In the genomic region with DNA sequence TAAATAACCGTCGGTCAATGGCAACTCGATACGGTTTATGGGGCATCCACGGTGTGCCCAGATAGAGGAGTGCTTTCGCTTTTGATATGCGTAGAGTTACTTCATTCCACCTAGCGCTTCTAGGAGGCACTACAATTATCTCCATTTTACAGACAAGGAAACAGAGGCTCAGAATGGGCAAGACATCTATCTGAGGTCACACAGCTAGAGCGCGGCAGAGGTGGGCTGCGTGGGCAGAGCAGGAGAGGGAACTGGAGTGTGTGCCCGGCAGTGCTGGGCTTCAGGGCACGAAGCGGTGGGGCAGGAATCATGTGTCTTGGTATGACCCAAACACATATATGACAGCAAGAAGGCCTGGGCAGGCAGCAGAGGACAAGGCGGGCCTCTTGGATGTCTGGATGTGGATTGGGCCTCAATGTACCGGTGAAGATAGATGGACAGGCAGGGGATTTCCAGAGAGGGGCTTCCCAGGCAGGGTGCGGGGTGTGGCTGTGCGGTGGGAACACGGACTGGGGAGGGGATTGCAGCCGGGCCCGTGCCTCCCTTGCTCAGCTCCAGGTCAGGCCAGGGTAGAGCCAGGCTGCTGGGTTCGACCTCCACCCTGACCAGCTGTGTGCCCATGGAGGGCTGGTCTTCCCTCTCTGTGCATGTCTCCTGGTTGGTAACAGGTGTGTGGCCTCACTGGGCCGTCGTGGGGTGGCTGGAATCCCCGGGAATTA, we compare ENCODE assay signal across 1 cellular context.
TF ChIP-seq lines count a peak whose summit lies in the region.

No MANE protein-coding gene starts in this region.

TF ChIP-seq in GM12878, 131 proteins besides CTCF, POLR2A, EP300 and RAD21 (continued from another document):
- TF ChIP-seq, protein P1, sequence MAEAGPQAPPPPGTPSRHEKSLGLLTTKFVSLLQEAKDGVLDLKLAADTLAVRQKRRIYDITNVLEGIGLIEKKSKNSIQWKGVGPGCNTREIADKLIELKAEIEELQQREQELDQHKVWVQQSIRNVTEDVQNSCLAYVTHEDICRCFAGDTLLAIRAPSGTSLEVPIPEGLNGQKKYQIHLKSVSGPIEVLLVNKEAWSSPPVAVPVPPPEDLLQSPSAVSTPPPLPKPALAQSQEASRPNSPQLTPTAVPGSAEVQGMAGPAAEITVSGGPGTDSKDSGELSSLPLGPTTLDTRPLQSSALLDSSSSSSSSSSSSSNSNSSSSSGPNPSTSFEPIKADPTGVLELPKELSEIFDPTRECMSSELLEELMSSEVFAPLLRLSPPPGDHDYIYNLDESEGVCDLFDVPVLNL (IDR thresholded peaks at IDR 0.05; ENCODE audit: low read depth, low read length) = no peak
- TF ChIP-seq NFXL1 (IDR thresholded peaks at IDR 0.05; ENCODE audit: borderline replicate concordance) (peak; percentile 91), RB1 (IDR thresholded peaks at IDR 0.05; ENCODE audit: borderline replicate concordance) (0 out of 2 replicates have a peak, but pooled peaks have one; percentile 23), YY1 (IDR thresholded peaks at IDR 0.05; ENCODE audit: low read depth, low read length) (0 out of 2 replicates have a peak, but pooled peaks have one; percentile 4), HDGF (IDR thresholded peaks at IDR 0.05) (peak; percentile 93), IKZF2 (IDR thresholded peaks at IDR 0.05) (no peak; a peak in 1 of 4 replicates)
- TF ChIP-seq, protein P2, sequence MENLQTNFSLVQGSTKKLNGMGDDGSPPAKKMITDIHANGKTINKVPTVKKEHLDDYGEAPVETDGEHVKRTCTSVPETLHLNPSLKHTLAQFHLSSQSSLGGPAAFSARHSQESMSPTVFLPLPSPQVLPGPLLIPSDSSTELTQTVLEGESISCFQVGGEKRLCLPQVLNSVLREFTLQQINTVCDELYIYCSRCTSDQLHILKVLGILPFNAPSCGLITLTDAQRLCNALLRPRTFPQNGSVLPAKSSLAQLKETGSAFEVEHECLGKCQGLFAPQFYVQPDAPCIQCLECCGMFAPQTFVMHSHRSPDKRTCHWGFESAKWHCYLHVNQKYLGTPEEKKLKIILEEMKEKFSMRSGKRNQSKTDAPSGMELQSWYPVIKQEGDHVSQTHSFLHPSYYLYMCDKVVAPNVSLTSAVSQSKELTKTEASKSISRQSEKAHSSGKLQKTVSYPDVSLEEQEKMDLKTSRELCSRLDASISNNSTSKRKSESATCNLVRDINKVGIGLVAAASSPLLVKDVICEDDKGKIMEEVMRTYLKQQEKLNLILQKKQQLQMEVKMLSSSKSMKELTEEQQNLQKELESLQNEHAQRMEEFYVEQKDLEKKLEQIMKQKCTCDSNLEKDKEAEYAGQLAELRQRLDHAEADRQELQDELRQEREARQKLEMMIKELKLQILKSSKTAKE (IDR thresholded peaks at IDR 0.05; ENCODE audit: low read depth, poor library complexity, severe bottlenecking) = peak; percentile 25
- TF ChIP-seq, protein P3, sequence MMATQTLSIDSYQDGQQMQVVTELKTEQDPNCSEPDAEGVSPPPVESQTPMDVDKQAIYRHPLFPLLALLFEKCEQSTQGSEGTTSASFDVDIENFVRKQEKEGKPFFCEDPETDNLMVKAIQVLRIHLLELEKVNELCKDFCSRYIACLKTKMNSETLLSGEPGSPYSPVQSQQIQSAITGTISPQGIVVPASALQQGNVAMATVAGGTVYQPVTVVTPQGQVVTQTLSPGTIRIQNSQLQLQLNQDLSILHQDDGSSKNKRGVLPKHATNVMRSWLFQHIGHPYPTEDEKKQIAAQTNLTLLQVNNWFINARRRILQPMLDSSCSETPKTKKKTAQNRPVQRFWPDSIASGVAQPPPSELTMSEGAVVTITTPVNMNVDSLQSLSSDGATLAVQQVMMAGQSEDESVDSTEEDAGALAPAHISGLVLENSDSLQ (IDR thresholded peaks at IDR 0.05) = peak; percentile 97
TF ChIP-seq in GM12878: peak in this region for 28.
